Comparison of ENCODE assay signal across 1 cellular context in genomic region chr19:55703790-55704215, GRCh38.
TF ChIP-seq lines count a peak whose summit lies in the region.

No MANE protein-coding gene starts in this region.

TF ChIP-seq in HCT116, 20 proteins besides CTCF, POLR2A, EP300 and RAD21 (continued from another document):
- TF ChIP-seq YY1 (IDR thresholded peaks at IDR 0.05; ENCODE audit: extremely low read depth, insufficient replicate concordance, low read depth, low read length) (no peak), SIN3A (IDR thresholded peaks at IDR 0.05; ENCODE audit: low read depth) (no peak), SRF (IDR thresholded peaks at IDR 0.05; ENCODE audit: low read depth) (no peak), EGR1 (IDR thresholded peaks at IDR 0.05; ENCODE audit: low read depth) (no peak), FOSL1 (IDR thresholded peaks at IDR 0.05; ENCODE audit: low read depth) (no peak), POLR2AphosphoS5 (IDR thresholded peaks at IDR 0.05; ENCODE audit: low read depth, low read length) (no peak), CEBPB (IDR thresholded peaks at IDR 0.05; ENCODE audit: low read depth) (no peak), MAX (IDR thresholded peaks at IDR 0.05) (no peak), REST (IDR thresholded peaks at IDR 0.05; ENCODE audit: low read depth) (no peak), EZH2 (IDR thresholded peaks at IDR 0.05) (no peak)
